In the genomic region with DNA sequence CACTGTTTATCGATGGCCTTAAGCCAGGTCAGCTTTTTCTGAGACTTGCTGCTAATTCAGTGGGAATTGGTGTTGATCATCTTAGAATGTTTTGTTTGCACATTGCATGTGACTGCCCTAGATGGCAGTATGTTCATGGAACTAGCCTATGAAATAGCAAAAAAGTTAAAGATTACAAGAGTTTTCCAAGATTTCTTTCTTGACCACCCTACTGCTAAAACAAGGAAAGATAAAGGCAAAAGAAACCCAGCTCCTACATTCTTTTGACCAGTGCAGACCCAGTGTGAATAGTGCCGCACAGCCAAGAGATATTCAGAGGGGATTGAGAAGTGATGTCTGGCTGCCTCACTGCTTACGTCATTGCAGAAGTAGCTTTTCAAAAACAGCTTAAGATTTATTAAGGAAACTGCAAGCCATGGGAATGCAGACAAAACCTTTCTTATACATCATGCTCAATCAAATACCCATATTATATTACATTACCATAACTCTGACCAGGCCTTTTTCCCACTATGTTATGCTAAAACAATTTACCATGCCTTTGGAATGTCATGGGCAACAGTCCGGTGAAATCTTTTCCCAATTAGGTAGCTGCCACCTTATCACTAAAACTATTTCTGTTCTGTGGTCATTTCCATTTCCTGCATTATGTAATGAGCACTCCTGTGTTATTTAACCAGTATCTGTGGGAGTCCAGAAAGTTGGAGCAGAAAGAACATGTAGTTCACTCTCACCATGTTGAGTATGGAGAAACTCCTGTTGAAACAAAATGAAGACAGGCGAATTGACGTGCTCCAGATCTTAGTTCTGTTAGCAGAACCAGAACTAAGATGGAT, we compare ENCODE assay signal across 9 cellular contexts. TPM values are rescaled to one million over a fixed set of nuclear protein-coding genes. Genes with fewer than 3 reads are reported as not detected.
DNase-seq lines count a peak whose midpoint lies in the region; ATAC-seq, FAIRE-seq and TF ChIP-seq lines count a peak whose summit lies in the region.
"Had no signal": no experiment of that assay in that cellular context is flagged by ENCODE, and none has a peak within 500 bp of the region (broad histone marks: within the 10 kb centered on the region; RNA-seq: fewer than 3 reads in every experiment).

No MANE protein-coding gene starts in this region.

- H3K27ac Mint-ChIP-seq in activated T-cell treated with anti-CD3 and anti-CD28 coated beads, Interleukin-2, amount 50 U/mL, for 72 hours = no peak overlapping the region
- H3K27ac Mint-ChIP-seq: T-helper 1 cell treated with Interleukin-12 subunit alpha and Interleukin-12 subunit beta and Interleukin-4 antibody, amounts not matched to agents 30 μg/mL and 1 μg/mL, for 36 hours had no signal

- no peaks in the 10 kb centered on the region for H3K36me3 Mint-ChIP-seq in activated T-cell treated with anti-CD3 and anti-CD28 coated beads, Interleukin-2, amount 50 U/mL, for 72 hours (ENCODE audit: insufficient read depth in 2 of 2)
- no peaks in the 10 kb centered on the region for H3K36me3 Mint-ChIP-seq in activated T-cell treated with anti-CD3 and anti-CD28 coated beads, Interleukin-2, amount 50 U/mL, for 4 hours (ENCODE audit: insufficient read depth)

- H3K4me1 Mint-ChIP-seq in activated T-cell treated with anti-CD3 and anti-CD28 coated beads, Interleukin-2, amount 50 U/mL, for 72 hours (ENCODE audit: low read depth) = peaks cover 10% of the 10 kb centered on the region
- peaks cover 9% of the 10 kb centered on the region for H3K4me1 Mint-ChIP-seq in activated T-cell treated with anti-CD3 and anti-CD28 coated beads, Interleukin-2, amount 50 U/mL, for 4 hours (ENCODE audit: low read depth)

- DNase-seq in D721Med (ENCODE audit: insufficient read length, low spot score) = no peak
- peak; percentile 69 for DNase-seq in RPMI7951 (ENCODE audit: low read depth)
- peak; percentile 79 for DNase-seq in pulmonary artery endothelial cell (ENCODE audit: low read depth, low spot score)
- no peak for DNase-seq in activated T-cell treated with anti-CD3 and anti-CD28 coated beads, Interleukin-2, amount 50 U/mL, for 72 hours
- DNase-seq in activated T-cell treated with anti-CD3 and anti-CD28 coated beads, Interleukin-2, amount 50 U/mL, for 4 hours = no peak
- no peak for DNase-seq in lower leg skin (ENCODE audit: low spot score in 2 of 2)

- H3K4me3 ChIP-seq in gastroesophageal sphincter = no peak overlapping the region
- H3K4me3 ChIP-seq in lower leg skin (ENCODE audit: low read depth, poor library complexity, severe bottlenecking) = no peak overlapping the region

- no peak for TF ChIP-seq EP300 in gastroesophageal sphincter (IDR thresholded peaks at IDR 0.05)

- intact Hi-C loops in lower leg skin (cut with DNase I; ENCODE audit: low total_unique reads) = loop anchor here (5.0 to 10.0 kb wide), 2 partner anchors 100 to 143 kb away; no protein-coding TSS in a partner anchor

- TF ChIP-seq POLR2A in gastroesophageal sphincter (IDR thresholded peaks at IDR 0.05) = no peak
- no peak for TF ChIP-seq POLR2A in lower leg skin (IDR thresholded peaks at IDR 0.05)

- H3K27me3 ChIP-seq in gastroesophageal sphincter = no peaks in the 10 kb centered on the region

- 19 to 29% methylated on average over 5 to 6 of the region's 6 CpGs for WGBS in gastroesophageal sphincter (ENCODE audit: low coverage in 1 of 2), 2 donors
- WGBS in lower leg skin, 2 donors = 59 to 68% methylated on average over 6 of the region's 6 CpGs

- peak; percentile 51 for FAIRE-seq in D721Med (lab: Jason Lieb, UNC)

- ATAC-seq in gastroesophageal sphincter = peak; percentile 56
- no peak for ATAC-seq in activated T-cell treated with anti-CD3 and anti-CD28 coated beads, Interleukin-2, amount 50 U/mL, for 72 hours (replicated peaks in 1 of 2)
- no peak for ATAC-seq in HG02938 (IDR thresholded peaks at IDR 0.05; ENCODE audit: unreplicated experiment)
- ATAC-seq in activated T-cell treated with anti-CD3 and anti-CD28 coated beads, Interleukin-2, amount 50 U/mL, for 4 hours = no peak

- no peaks in the 10 kb centered on the region for H3K9me3 ChIP-seq in gastroesophageal sphincter

- H3K27ac ChIP-seq in gastroesophageal sphincter = peak overlapping the region; percentile 83 to 99 (median 99)

- H3K36me3 ChIP-seq in gastroesophageal sphincter = no peaks in the 10 kb centered on the region

- TF ChIP-seq CTCF in D721Med (IDR thresholded peaks at IDR 0.05; ENCODE audit: insufficient read depth, missing control alignments) (peak; percentile 29), gastroesophageal sphincter (IDR thresholded peaks at IDR 0.05) (peak in 1 of 4 experiments; percentile 33), lower leg skin (IDR thresholded peaks at IDR 0.05) (no peak)

- no peaks in the 10 kb centered on the region for H3K9me3 Mint-ChIP-seq in activated T-cell treated with anti-CD3 and anti-CD28 coated beads, Interleukin-2, amount 50 U/mL, for 72 hours
- no peaks in the 10 kb centered on the region for H3K9me3 Mint-ChIP-seq in activated T-cell treated with anti-CD3 and anti-CD28 coated beads, Interleukin-2, amount 50 U/mL, for 4 hours
- H3K9me3 Mint-ChIP-seq: T-helper 1 cell treated with Interleukin-12 subunit alpha and Interleukin-12 subunit beta and Interleukin-4 antibody, amounts not matched to agents 30 μg/mL and 1 μg/mL, for 36 hours had no signal

- H3K4me1 ChIP-seq in gastroesophageal sphincter = peaks cover 15 to 82% (median 31%) of the 10 kb centered on the region in 3 donors

- no peak overlapping the region for H3K4me3 Mint-ChIP-seq in activated T-cell treated with anti-CD3 and anti-CD28 coated beads, Interleukin-2, amount 50 U/mL, for 72 hours
- no peak overlapping the region for H3K4me3 Mint-ChIP-seq in activated T-cell treated with anti-CD3 and anti-CD28 coated beads, Interleukin-2, amount 50 U/mL, for 4 hours
- H3K4me3 Mint-ChIP-seq: T-helper 1 cell treated with Interleukin-12 subunit alpha and Interleukin-12 subunit beta and Interleukin-4 antibody, amounts not matched to agents 30 μg/mL and 1 μg/mL, for 36 hours had no signal

- H3K27me3 Mint-ChIP-seq in activated T-cell treated with anti-CD3 and anti-CD28 coated beads, Interleukin-2, amount 50 U/mL, for 72 hours (ENCODE audit: low read depth) = peaks cover 34% of the 10 kb centered on the region
- peaks cover 17% of the 10 kb centered on the region for H3K27me3 Mint-ChIP-seq in activated T-cell treated with anti-CD3 and anti-CD28 coated beads, Interleukin-2, amount 50 U/mL, for 4 hours (ENCODE audit: low read depth)

RNA-seq across cellular contexts. Expression of a gene that starts 6.0 kb away (rescaled TPM):
- total RNA-seq in RPMI7951 (2014; rRNA removed; shearing (Covaris generic)) = 92.6 and 122 TPM in 2 replicates
- 100 to 1,000 TPM in 1 of 4 donors, 10 to 100 TPM in 3; 52.1 to 115 (median 77.4) TPM for total RNA-seq in gastroesophageal sphincter
- 66.9 and 87.3 TPM in 2 replicates for total RNA-seq in pulmonary artery endothelial cell
- total RNA-seq in activated T-cell treated with anti-CD3 and anti-CD28 coated beads, Interleukin-2, amount 50 U/mL, for 72 hours = 1 to 10 TPM; 1.1 to 2.5 TPM
- under 1 TPM; 0.66 to 0.82 (median 0.76) TPM for total RNA-seq in activated T-cell treated with anti-CD3 and anti-CD28 coated beads, Interleukin-2, amount 50 U/mL, for 4 hours
- 10 to 100 TPM; 23.5 to 81.5 (median 26.2) TPM for total RNA-seq in lower leg skin

Comparison
In these comparisons a context has a peak if more than half of its experiments do, and no peak if none do; other contexts are left out.
1. DNase-seq: peak in RPMI7951 (single experiment) and pulmonary artery endothelial cell (single experiment); none in D721Med (single experiment), activated T-cell treated with anti-CD3 and anti-CD28 coated beads, Interleukin-2, amount 50 U/mL, for 72 hours (0 of 2), activated T-cell treated with anti-CD3 and anti-CD28 coated beads, Interleukin-2, amount 50 U/mL, for 4 hours (single experiment) and lower leg skin (0 of 2).
2. RNA of a gene that starts 6.0 kb away (total RNA-seq): 92.6 to 122 TPM in RPMI7951, 52.1 to 115 TPM in gastroesophageal sphincter, 66.9 to 87.3 TPM in pulmonary artery endothelial cell and 23.5 to 81.5 TPM in lower leg skin; 1.1 to 2.5 TPM in activated T-cell treated with anti-CD3 and anti-CD28 coated beads, Interleukin-2, amount 50 U/mL, for 72 hours and 0.66 to 0.82 TPM in activated T-cell treated with anti-CD3 and anti-CD28 coated beads, Interleukin-2, amount 50 U/mL, for 4 hours; every median in the first group is over 4 times any median in the second.